ENCODE assay signal across 6 cellular contexts in the genomic region with DNA sequence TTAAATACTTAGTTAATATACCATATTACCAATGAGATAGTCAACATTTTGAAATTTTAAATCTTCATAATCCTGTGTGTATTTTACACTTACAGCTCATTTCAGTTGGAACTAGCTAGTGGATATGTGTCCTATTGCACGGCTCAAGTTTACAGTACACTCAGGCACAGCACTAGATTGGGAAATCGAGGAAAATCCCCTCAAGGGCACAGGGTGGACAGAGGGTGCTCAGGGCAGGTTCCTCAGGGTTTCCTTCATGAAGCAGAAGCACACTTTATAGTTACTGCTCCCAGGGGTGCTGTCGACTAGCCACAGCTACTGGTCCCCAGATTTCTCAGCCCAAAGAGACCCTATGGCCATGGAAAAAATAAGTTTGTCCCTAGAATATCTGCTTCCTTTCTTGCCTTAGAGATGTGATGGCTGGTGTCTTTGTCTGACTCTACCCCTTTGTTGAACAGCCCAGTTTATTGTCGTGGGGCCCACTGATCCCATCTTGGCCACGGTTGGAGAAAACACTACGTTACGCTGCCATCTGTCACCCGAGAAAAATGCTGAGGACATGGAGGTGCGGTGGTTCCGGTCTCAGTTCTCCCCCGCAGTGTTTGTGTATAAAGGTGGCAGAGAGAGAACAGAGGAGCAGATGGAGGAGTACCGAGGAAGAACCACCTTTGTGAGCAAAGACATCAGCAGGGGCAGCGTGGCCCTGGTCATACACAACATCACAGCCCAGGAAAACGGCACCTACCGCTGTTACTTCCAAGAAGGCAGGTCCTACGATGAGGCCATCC. TPM values are rescaled to one million over a fixed set of nuclear protein-coding genes. Genes with fewer than 3 reads are reported as not detected.
A peak's percentile ranks its signal among the peaks of the same experiment; 100 is the strongest.
DNase-seq lines count a peak whose midpoint lies in the region; ATAC-seq and TF ChIP-seq lines count a peak whose summit lies in the region.

No MANE protein-coding gene starts in this region.

- no TSS peak for BruUV-seq in Calu3 (replicated peaks; lab: Mats Ljungman, UMichigan)

- H3K36me3 ChIP-seq in mucosa of descending colon (ENCODE audit: low read depth), result no peaks in the 10 kb centered on the region

- no peak for TF ChIP-seq CTCF in Calu3 (IDR thresholded peaks at IDR 0.05; ENCODE audit: unreplicated experiment)
- TF ChIP-seq CTCF in mucosa of descending colon (IDR thresholded peaks at IDR 0.05), result no peak

- H3K9me3 ChIP-seq in mucosa of descending colon, result no peaks in the 10 kb centered on the region

- peak overlapping the region; percentile 81 for H3K4me3 Mint-ChIP-seq in Calu3 (ENCODE audit: low read depth, unreplicated experiment)
- H3K4me3 Mint-ChIP-seq in activated T-helper 2 cell treated with anti-CD3 and anti-CD28 coated beads, Interferon-gamma antibody, Interleukin-2, Interleukin-4, amounts not matched to agents 10 μg/mL and 5 μg/mL and 100 μg/mL, durations not matched to agents 14 hours and 24 hours and 36 hours (ENCODE audit: low read depth), result peak overlapping the region; percentile 63
- peak overlapping the region; percentile 72 to 98 (median 88) for H3K4me3 Mint-ChIP-seq in naive thymus-derived CD8-positive, alpha-beta T cell

- no peak overlapping the region for H3K27ac Mint-ChIP-seq in Calu3 (ENCODE audit: unreplicated experiment)
- H3K27ac Mint-ChIP-seq in activated T-helper 2 cell treated with anti-CD3 and anti-CD28 coated beads, Interferon-gamma antibody, Interleukin-2, Interleukin-4, amounts not matched to agents 10 μg/mL and 5 μg/mL and 100 μg/mL, durations not matched to agents 14 hours and 24 hours and 36 hours, result peak overlapping the region; percentile 28
- H3K27ac Mint-ChIP-seq in naive thymus-derived CD8-positive, alpha-beta T cell, result peak overlapping the region; percentile 76 to 92 (median 84)

- H3K36me3 Mint-ChIP-seq in Calu3 (ENCODE audit: insufficient read depth, unreplicated experiment), result peaks cover 60% of the 10 kb centered on the region
- peaks cover 58% of the 10 kb centered on the region for H3K36me3 Mint-ChIP-seq in activated T-helper 2 cell treated with anti-CD3 and anti-CD28 coated beads, Interferon-gamma antibody, Interleukin-2, Interleukin-4, amounts not matched to agents 10 μg/mL and 5 μg/mL and 100 μg/mL, durations not matched to agents 14 hours and 24 hours and 36 hours (ENCODE audit: low read depth)
- peaks cover 6 to 62% (median 41%) of the 10 kb centered on the region in 3 donors for H3K36me3 Mint-ChIP-seq in naive thymus-derived CD8-positive, alpha-beta T cell

- intact Hi-C loops in Calu3 (cut with micrococcal nuclease; ENCODE audit: unreplicated experiment) (no loop called here), mucosa of descending colon (cut with DNase I, micrococcal nuclease) (no loop called here)
- intact Hi-C loops in activated T-helper 2 cell treated with anti-CD3 and anti-CD28 coated beads, Interferon-gamma antibody, Interleukin-2, Interleukin-4, amounts not matched to agents 10 μg/mL and 5 μg/mL and 100 μg/mL, durations not matched to agents 14 hours and 24 hours and 36 hours (cut with micrococcal nuclease), result loop anchor here (5.0 kb wide), 3 partner anchors 37 to 92 kb away; partner anchors contain the start of gene BTN3A2

- CTCF ChIA-PET in Calu3 (lab: Charles Lee), result no interaction called here

- peaks cover 28% of the 10 kb centered on the region for H3K4me1 ChIP-seq in mucosa of descending colon (ENCODE audit: low read depth)

- POLR2A ChIA-PET in naive thymus-derived CD8-positive, alpha-beta T cell (lab: Charles Lee), result no interaction called here

- H3K4me3 ChIP-seq in mucosa of descending colon, result no peak overlapping the region

- H3K4me1 Mint-ChIP-seq in Calu3 (ENCODE audit: low read depth, unreplicated experiment), result peaks cover 20% of the 10 kb centered on the region
- H3K4me1 Mint-ChIP-seq in activated T-helper 2 cell treated with anti-CD3 and anti-CD28 coated beads, Interferon-gamma antibody, Interleukin-2, Interleukin-4, amounts not matched to agents 10 μg/mL and 5 μg/mL and 100 μg/mL, durations not matched to agents 14 hours and 24 hours and 36 hours (ENCODE audit: low read depth), result peaks cover 46% of the 10 kb centered on the region
- H3K4me1 Mint-ChIP-seq in naive thymus-derived CD8-positive, alpha-beta T cell, result peaks cover 44 to 82% (median 79%) of the 10 kb centered on the region in 4 donors

- H3K27me3 Mint-ChIP-seq in Calu3 (ENCODE audit: unreplicated experiment), result no peaks in the 10 kb centered on the region
- no peaks in the 10 kb centered on the region for H3K27me3 Mint-ChIP-seq in activated T-helper 2 cell treated with anti-CD3 and anti-CD28 coated beads, Interferon-gamma antibody, Interleukin-2, Interleukin-4, amounts not matched to agents 10 μg/mL and 5 μg/mL and 100 μg/mL, durations not matched to agents 14 hours and 24 hours and 36 hours (ENCODE audit: low read depth)
- no peaks in the 10 kb centered on the region for H3K27me3 Mint-ChIP-seq in naive thymus-derived CD8-positive, alpha-beta T cell

- H3K9me3 Mint-ChIP-seq in Calu3 (ENCODE audit: low read depth, unreplicated experiment), result no peaks in the 10 kb centered on the region
- H3K9me3 Mint-ChIP-seq in activated T-helper 2 cell treated with anti-CD3 and anti-CD28 coated beads, Interferon-gamma antibody, Interleukin-2, Interleukin-4, amounts not matched to agents 10 μg/mL and 5 μg/mL and 100 μg/mL, durations not matched to agents 14 hours and 24 hours and 36 hours, result no peaks in the 10 kb centered on the region
- no peaks in the 10 kb centered on the region for H3K9me3 Mint-ChIP-seq in naive thymus-derived CD8-positive, alpha-beta T cell

- DNase-seq in Calu3 (no peak), GF-D8 (lab: John Stamatoyannopoulos, UW) (no peak), mucosa of descending colon (no peak), midbrain (lab: John Stamatoyannopoulos, UW) (no peak)
- no peak for DNase-seq in activated T-helper 2 cell treated with anti-CD3 and anti-CD28 coated beads, Interferon-gamma antibody, Interleukin-2, Interleukin-4, amounts not matched to agents 10 μg/mL and 5 μg/mL and 100 μg/mL, durations not matched to agents 14 hours and 24 hours and 36 hours (ENCODE audit: low spot score)
- DNase-seq in naive thymus-derived CD8-positive, alpha-beta T cell, result no peak

- ATAC-seq in naive thymus-derived CD8-positive, alpha-beta T cell, result no peak
- ATAC-seq in mucosa of descending colon, result no peak

RNA-seq across cellular contexts. Expression of gene BTN2A1, which starts 1.5 kb away (rescaled TPM):
- total RNA-seq in Calu3 (2022), result 29.4 and 32.5 TPM in 2 replicates
- 20.2 and 23.0 TPM in 2 replicates for total RNA-seq in activated T-helper 2 cell treated with anti-CD3 and anti-CD28 coated beads, Interferon-gamma antibody, Interleukin-2, Interleukin-4, amounts not matched to agents 10 μg/mL and 5 μg/mL and 100 μg/mL, durations not matched to agents 14 hours and 24 hours and 36 hours
- total RNA-seq in naive thymus-derived CD8-positive, alpha-beta T cell, result 10 to 100 TPM; 59.0 to 63.6 TPM
- 10 to 100 TPM in 2 of 3 donors, 1 to 10 TPM in 1; 9.6 to 13.7 (median 11.6) TPM for polyA plus RNA-seq in naive thymus-derived CD8-positive, alpha-beta T cell
- 10 to 100 TPM; 26.1 to 37.7 (median 29.1) TPM for total RNA-seq in mucosa of descending colon

RNA-seq across cellular contexts. Expression of gene BTN3A3, which starts 18.9 kb away (rescaled TPM):
- total RNA-seq in Calu3 (2022), result 15.5 and 20.6 TPM in 2 replicates
- total RNA-seq in activated T-helper 2 cell treated with anti-CD3 and anti-CD28 coated beads, Interferon-gamma antibody, Interleukin-2, Interleukin-4, amounts not matched to agents 10 μg/mL and 5 μg/mL and 100 μg/mL, durations not matched to agents 14 hours and 24 hours and 36 hours, result 36.4 and 41.9 TPM in 2 replicates
- total RNA-seq in naive thymus-derived CD8-positive, alpha-beta T cell, result 100 to 1,000 TPM; 203 to 208 TPM
- 10 to 100 TPM; 65.0 to 80.2 (median 79.3) TPM for polyA plus RNA-seq in naive thymus-derived CD8-positive, alpha-beta T cell
- total RNA-seq in mucosa of descending colon, result 10 to 100 TPM; 19.9 to 27.5 (median 26.9) TPM

RNA-seq across cellular contexts. Expression of gene BTN1A1, which starts 40.9 kb away (rescaled TPM):
- total RNA-seq in Calu3 (2022), result not detected in 2 replicates
- not detected in 2 replicates for total RNA-seq in activated T-helper 2 cell treated with anti-CD3 and anti-CD28 coated beads, Interferon-gamma antibody, Interleukin-2, Interleukin-4, amounts not matched to agents 10 μg/mL and 5 μg/mL and 100 μg/mL, durations not matched to agents 14 hours and 24 hours and 36 hours
- not detected for total RNA-seq in naive thymus-derived CD8-positive, alpha-beta T cell
- not detected for polyA plus RNA-seq in naive thymus-derived CD8-positive, alpha-beta T cell
- not detected for total RNA-seq in mucosa of descending colon

RNA-seq across cellular contexts. Expression of gene BTN3A1, which starts 57.1 kb away (rescaled TPM):
- total RNA-seq in Calu3 (2022) (29.0 and 40.5 TPM in 2 replicates), mucosa of descending colon (10 to 100 TPM; 25.5 to 45.8 (median 34.4) TPM)
- 34.8 and 38.6 TPM in 2 replicates for total RNA-seq in activated T-helper 2 cell treated with anti-CD3 and anti-CD28 coated beads, Interferon-gamma antibody, Interleukin-2, Interleukin-4, amounts not matched to agents 10 μg/mL and 5 μg/mL and 100 μg/mL, durations not matched to agents 14 hours and 24 hours and 36 hours
- total RNA-seq in naive thymus-derived CD8-positive, alpha-beta T cell, result 100 to 1,000 TPM; 245 to 250 TPM
- polyA plus RNA-seq in naive thymus-derived CD8-positive, alpha-beta T cell, result 10 to 100 TPM; 39.8 to 63.0 (median 47.3) TPM
